Comparison of ENCODE assay signal across 1 cellular context in the genomic region with DNA sequence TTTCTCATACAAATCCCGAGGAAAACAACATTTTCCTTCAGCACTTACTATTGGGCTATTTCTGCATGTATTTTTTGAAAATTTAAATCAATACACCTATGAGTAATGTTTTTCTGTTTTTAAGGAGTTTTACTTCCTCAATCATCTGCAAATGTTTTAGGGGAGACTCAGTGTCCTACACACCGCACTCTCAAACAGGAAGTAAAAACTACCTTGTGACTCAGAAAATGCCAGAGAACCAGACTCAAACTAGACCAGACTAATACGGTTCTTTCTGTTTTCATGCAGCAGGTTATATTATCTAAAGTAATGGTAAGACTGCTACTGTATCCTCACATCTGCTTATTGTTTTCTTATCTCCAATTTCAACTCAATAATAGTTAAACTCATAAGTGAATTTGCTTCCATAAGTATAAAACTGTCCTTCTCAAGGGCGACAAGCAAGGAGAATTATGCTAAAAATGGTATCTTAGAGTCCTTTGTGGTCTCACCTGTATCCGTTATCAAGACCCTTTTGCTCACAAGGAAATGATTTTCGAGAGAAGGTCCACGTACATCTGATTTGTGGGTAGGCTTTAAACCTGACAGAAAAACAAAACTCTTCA.
TF ChIP-seq lines count a peak whose summit lies in the region.

No MANE protein-coding gene starts in this region.

TF ChIP-seq in HepG2, 621 proteins besides CTCF, POLR2A, EP300 and RAD21 (continued from another document):
- TF ChIP-seq, protein P1, sequence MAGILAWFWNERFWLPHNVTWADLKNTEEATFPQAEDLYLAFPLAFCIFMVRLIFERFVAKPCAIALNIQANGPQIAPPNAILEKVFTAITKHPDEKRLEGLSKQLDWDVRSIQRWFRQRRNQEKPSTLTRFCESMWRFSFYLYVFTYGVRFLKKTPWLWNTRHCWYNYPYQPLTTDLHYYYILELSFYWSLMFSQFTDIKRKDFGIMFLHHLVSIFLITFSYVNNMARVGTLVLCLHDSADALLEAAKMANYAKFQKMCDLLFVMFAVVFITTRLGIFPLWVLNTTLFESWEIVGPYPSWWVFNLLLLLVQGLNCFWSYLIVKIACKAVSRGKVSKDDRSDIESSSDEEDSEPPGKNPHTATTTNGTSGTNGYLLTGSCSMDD (CRISPR knock-in tag; IDR thresholded peaks at IDR 0.05): no peak
- TF ChIP-seq CENPT (CRISPR knock-in tag; IDR thresholded peaks at IDR 0.05; ENCODE audit: low read depth): no peak
- no peak for TF ChIP-seq NFE2L2 (IDR thresholded peaks at IDR 0.05; ENCODE audit: low read length)
- TF ChIP-seq MEF2D (CRISPR knock-in tag; IDR thresholded peaks at IDR 0.05): no peak
- TF ChIP-seq TOPORS (CRISPR knock-in tag; IDR thresholded peaks at IDR 0.05): no peak
- TF ChIP-seq, protein P2, sequence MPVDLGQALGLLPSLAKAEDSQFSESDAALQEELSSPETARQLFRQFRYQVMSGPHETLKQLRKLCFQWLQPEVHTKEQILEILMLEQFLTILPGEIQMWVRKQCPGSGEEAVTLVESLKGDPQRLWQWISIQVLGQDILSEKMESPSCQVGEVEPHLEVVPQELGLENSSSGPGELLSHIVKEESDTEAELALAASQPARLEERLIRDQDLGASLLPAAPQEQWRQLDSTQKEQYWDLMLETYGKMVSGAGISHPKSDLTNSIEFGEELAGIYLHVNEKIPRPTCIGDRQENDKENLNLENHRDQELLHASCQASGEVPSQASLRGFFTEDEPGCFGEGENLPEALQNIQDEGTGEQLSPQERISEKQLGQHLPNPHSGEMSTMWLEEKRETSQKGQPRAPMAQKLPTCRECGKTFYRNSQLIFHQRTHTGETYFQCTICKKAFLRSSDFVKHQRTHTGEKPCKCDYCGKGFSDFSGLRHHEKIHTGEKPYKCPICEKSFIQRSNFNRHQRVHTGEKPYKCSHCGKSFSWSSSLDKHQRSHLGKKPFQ (CRISPR knock-in tag; IDR thresholded peaks at IDR 0.05; ENCODE audit: insufficient replicate concordance): no peak
- TF ChIP-seq NFYC (CRISPR knock-in tag; IDR thresholded peaks at IDR 0.05): no peak
